In the genomic region with DNA sequence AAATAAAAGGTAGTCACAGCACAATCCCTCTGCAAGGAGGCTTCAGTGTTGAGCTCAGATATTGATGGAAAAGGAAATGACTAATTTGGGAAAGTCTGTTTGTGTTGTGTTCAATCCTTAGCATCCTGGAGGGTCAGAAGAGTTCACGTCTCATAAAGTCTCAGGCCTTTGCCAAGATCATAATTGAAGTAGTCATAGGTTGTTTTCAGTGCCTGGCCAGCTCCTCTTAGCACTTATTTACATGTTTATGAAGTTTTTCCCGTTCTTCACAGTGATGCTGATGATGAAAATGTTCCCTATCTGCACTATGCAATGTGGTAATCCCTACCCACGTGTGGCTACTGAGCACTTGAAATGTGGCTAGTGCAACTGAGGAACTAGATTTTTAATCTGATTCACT, we compare ENCODE assay signal across 12 cellular contexts.
A peak's percentile ranks its signal among the peaks of the same experiment; 100 is the strongest.
DNase-seq lines count a peak whose midpoint lies in the region; ATAC-seq and TF ChIP-seq lines count a peak whose summit lies in the region.
"Had no signal": no experiment of that assay in that cellular context is flagged by ENCODE, and none has a peak within 500 bp of the region (broad histone marks: within the 10 kb centered on the region; RNA-seq: fewer than 3 reads in every experiment).

No MANE protein-coding gene starts in this region.

- H3K4me1 Mint-ChIP-seq in activated naive CD8-positive, alpha-beta T cell treated with anti-CD3 and anti-CD28 coated beads, Interleukin-2, amount 50 U/mL, for 24 hours, result peaks cover 21% of the 10 kb centered on the region
- peaks cover 22% of the 10 kb centered on the region for H3K4me1 Mint-ChIP-seq in activated naive CD8-positive, alpha-beta T cell treated with anti-CD3 and anti-CD28 coated beads for 36 hours

- H3K4me1 ChIP-seq in adipocyte (ENCODE audit: control insufficient read depth, insufficient read depth, low read length) (peaks cover 13% of the 10 kb centered on the region), heart left ventricle (peaks cover 0 to 16% (median 5%) of the 10 kb centered on the region in 12 donors), suprapubic skin (peaks cover 6% of the 10 kb centered on the region)
- H3K4me1 ChIP-seq: BLaER1 had no signal

- TF ChIP-seq POLR2A in heart left ventricle (IDR thresholded peaks at IDR 0.05) (no peak), suprapubic skin (IDR thresholded peaks at IDR 0.05) (no peak)

- H3K4me3 ChIP-seq in adipocyte (ENCODE audit: low read length), result no peak overlapping the region
- H3K4me3 ChIP-seq in heart left ventricle, result no peak overlapping the region
- no peak overlapping the region for H3K4me3 ChIP-seq in suprapubic skin
- H3K4me3 ChIP-seq: BLaER1 had no signal

- TF ChIP-seq CTCF in heart left ventricle (IDR thresholded peaks at IDR 0.05) (no peak), suprapubic skin (IDR thresholded peaks at IDR 0.05) (no peak)

- H3K9me3 ChIP-seq in adipocyte (ENCODE audit: control insufficient read depth, low read length), result no peaks in the 10 kb centered on the region
- H3K9me3 ChIP-seq in heart left ventricle, result no peaks in the 10 kb centered on the region
- no peaks in the 10 kb centered on the region for H3K9me3 ChIP-seq in suprapubic skin

- WGBS in heart left ventricle, 4 donors, result 20 to 45% (median 32%) methylated on average over 3 of the region's 3 CpGs
- WGBS in suprapubic skin, result 23% methylated on average over 3 of the region's 3 CpGs

- H3K27ac ChIP-seq in heart left ventricle (peak overlapping the region in 5 of 12 donors; percentile 2 to 27 (median 17)), suprapubic skin (peak overlapping the region; percentile 48)
- H3K27ac ChIP-seq: BLaER1 had no signal

- peaks cover 11% of the 10 kb centered on the region for H3K9me3 Mint-ChIP-seq in activated naive CD8-positive, alpha-beta T cell treated with anti-CD3 and anti-CD28 coated beads, Interleukin-2, amount 50 U/mL, for 24 hours
- H3K9me3 Mint-ChIP-seq in activated naive CD8-positive, alpha-beta T cell treated with anti-CD3 and anti-CD28 coated beads for 36 hours, result peaks cover 9% of the 10 kb centered on the region

- intact Hi-C loops in heart left ventricle (cut with DNase I), result no loop called here

- TF ChIP-seq EP300 in suprapubic skin (IDR thresholded peaks at IDR 0.05), result no peak

- DNase-seq in activated naive CD8-positive, alpha-beta T cell treated with anti-CD3 and anti-CD28 coated beads, Interleukin-2, amount 50 U/mL, for 24 hours, result peak; percentile 9
- no peak for DNase-seq in activated naive CD8-positive, alpha-beta T cell treated with anti-CD3 and anti-CD28 coated beads for 36 hours
- DNase-seq in adipocyte (ENCODE audit: low read depth), result peak; percentile 44
- DNase-seq in heart left ventricle, result peak in 1 of 5 donors; percentile 10
- DNase-seq in suprapubic skin (ENCODE audit: low spot score in 2 of 2), result peak in 1 of 2 donors; percentile 62
- no peak for DNase-seq in activated CD4-positive, CD25-positive, alpha-beta regulatory T cell (lab: John Stamatoyannopoulos, UW)
- no peak for DNase-seq in NCI-H2029 (lab: John Stamatoyannopoulos, UW)
- no peak for DNase-seq in NCI-H1092 treated with DMSO at 0.1 percent for 48 hours (lab: John Stamatoyannopoulos, UW)
- DNase-seq: activated B cell treated with CpG ODN at 0.5 μM for 24 hours; activated naive CD4-positive, alpha-beta T cell treated with anti-CD3 and anti-CD28 coated beads, Interleukin-2, amount 50 U/mL, for 16 hours; MV-4-11 had no signal

- no peaks in the 10 kb centered on the region for H3K36me3 Mint-ChIP-seq in activated naive CD8-positive, alpha-beta T cell treated with anti-CD3 and anti-CD28 coated beads, Interleukin-2, amount 50 U/mL, for 24 hours (ENCODE audit: low read depth)
- H3K36me3 Mint-ChIP-seq in activated naive CD8-positive, alpha-beta T cell treated with anti-CD3 and anti-CD28 coated beads for 36 hours, result no peaks in the 10 kb centered on the region

- H3K27me3 ChIP-seq in adipocyte (replicated peaks; ENCODE audit: control insufficient read depth, insufficient read depth, low read length) (no peaks in the 10 kb centered on the region), heart left ventricle (no peaks in the 10 kb centered on the region), suprapubic skin (no peaks in the 10 kb centered on the region)
- H3K27me3 ChIP-seq: BLaER1 had no signal

- H3K27me3 Mint-ChIP-seq in activated naive CD8-positive, alpha-beta T cell treated with anti-CD3 and anti-CD28 coated beads, Interleukin-2, amount 50 U/mL, for 24 hours, result no peaks in the 10 kb centered on the region
- no peaks in the 10 kb centered on the region for H3K27me3 Mint-ChIP-seq in activated naive CD8-positive, alpha-beta T cell treated with anti-CD3 and anti-CD28 coated beads for 36 hours
- H3K27me3 Mint-ChIP-seq: activated B cell treated with CpG ODN at 0.5 μM for 24 hours had no signal

- ATAC-seq in activated naive CD8-positive, alpha-beta T cell treated with anti-CD3 and anti-CD28 coated beads, Interleukin-2, amount 50 U/mL, for 24 hours, result peak; percentile 77
- peak; percentile 51 to 86 (median 74) for ATAC-seq in heart left ventricle

- H3K36me3 ChIP-seq in adipocyte (ENCODE audit: control insufficient read depth, insufficient read depth, low read length, severe bottlenecking), result no peaks in the 10 kb centered on the region
- no peaks in the 10 kb centered on the region for H3K36me3 ChIP-seq in heart left ventricle
- no peaks in the 10 kb centered on the region for H3K36me3 ChIP-seq in suprapubic skin
- H3K36me3 ChIP-seq: BLaER1 had no signal

- H3K4me3 Mint-ChIP-seq in activated naive CD8-positive, alpha-beta T cell treated with anti-CD3 and anti-CD28 coated beads, Interleukin-2, amount 50 U/mL, for 24 hours, result no peak overlapping the region
- H3K4me3 Mint-ChIP-seq in activated naive CD8-positive, alpha-beta T cell treated with anti-CD3 and anti-CD28 coated beads for 36 hours, result no peak overlapping the region
- H3K4me3 Mint-ChIP-seq: activated B cell treated with CpG ODN at 0.5 μM for 24 hours had no signal

- H3K9ac ChIP-seq in adipocyte (ENCODE audit: low read length), result no peak overlapping the region
- H3K9ac ChIP-seq: BLaER1 had no signal

- peak overlapping the region; percentile 52 for H3K27ac Mint-ChIP-seq in activated naive CD8-positive, alpha-beta T cell treated with anti-CD3 and anti-CD28 coated beads, Interleukin-2, amount 50 U/mL, for 24 hours
- H3K27ac Mint-ChIP-seq in activated naive CD8-positive, alpha-beta T cell treated with anti-CD3 and anti-CD28 coated beads for 36 hours, result no peak overlapping the region
- H3K27ac Mint-ChIP-seq: activated B cell treated with CpG ODN at 0.5 μM for 24 hours had no signal

Comparison
In these comparisons a context has a peak if more than half of its experiments do, and no peak if none do; other contexts are left out.
1. DNase-seq: peak in activated naive CD8-positive, alpha-beta T cell treated with anti-CD3 and anti-CD28 coated beads, Interleukin-2, amount 50 U/mL, for 24 hours (single experiment) and adipocyte (single experiment); none in activated naive CD8-positive, alpha-beta T cell treated with anti-CD3 and anti-CD28 coated beads for 36 hours (single experiment), activated CD4-positive, CD25-positive, alpha-beta regulatory T cell (0 of 4), NCI-H2029 (single experiment) and NCI-H1092 treated with DMSO at 0.1 percent for 48 hours (single experiment).